In genomic region chr17:62724398-62725146, GRCh38 we compare ENCODE assay signal across 9 cellular contexts.
DNase-seq lines count a peak whose midpoint lies in the region; ATAC-seq and TF ChIP-seq lines count a peak whose summit lies in the region.
"Had no signal": no experiment of that assay in that cellular context is flagged by ENCODE, and none has a peak within 500 bp of the region (broad histone marks: within the 10 kb centered on the region; RNA-seq: fewer than 3 reads in every experiment).

No MANE protein-coding gene starts in this region.

- peaks cover 13% of the 10 kb centered on the region for H3K9me3 Mint-ChIP-seq in activated T-helper 1 cell treated with anti-CD3 and anti-CD28 coated beads, Interleukin-12 subunit alpha, Interleukin-12 subunit beta, Interleukin-2, Interleukin-4 antibody, amounts not matched to agents 30 ng/mL and 10 ng/mL and 1 ng/mL, durations not matched to agents 14 hours and 24 hours and 36 hours
- peaks cover 7% of the 10 kb centered on the region for H3K9me3 Mint-ChIP-seq in neural progenitor cell

- peaks cover 20% of the 10 kb centered on the region for H3K4me1 Mint-ChIP-seq in activated T-helper 1 cell treated with anti-CD3 and anti-CD28 coated beads, Interleukin-12 subunit alpha, Interleukin-12 subunit beta, Interleukin-2, Interleukin-4 antibody, amounts not matched to agents 30 ng/mL and 10 ng/mL and 1 ng/mL, durations not matched to agents 14 hours and 24 hours and 36 hours (ENCODE audit: low read depth)
- peaks cover 15% of the 10 kb centered on the region for H3K4me1 Mint-ChIP-seq in neural progenitor cell

- H4K20me1 ChIP-seq in neural progenitor cell (ENCODE audit: low read depth) = no peaks in the 10 kb centered on the region

- H3K4me1 ChIP-seq in neural progenitor cell (peaks cover 16% of the 10 kb centered on the region), body of pancreas (peaks cover 5% of the 10 kb centered on the region)

- H3K27ac ChIP-seq in neural progenitor cell (no peak overlapping the region), body of pancreas (no peak overlapping the region)

- H3K4me3 ChIP-seq in GM12875 (ENCODE audit: low read depth, low read length) = no peak overlapping the region
- no peak overlapping the region for H3K4me3 ChIP-seq in neural progenitor cell
- no peak overlapping the region for H3K4me3 ChIP-seq in body of pancreas

- H3K27ac Mint-ChIP-seq in activated T-helper 1 cell treated with anti-CD3 and anti-CD28 coated beads, Interleukin-12 subunit alpha, Interleukin-12 subunit beta, Interleukin-2, Interleukin-4 antibody, amounts not matched to agents 30 ng/mL and 10 ng/mL and 1 ng/mL, durations not matched to agents 14 hours and 24 hours and 36 hours = peak overlapping the region; percentile 85
- peak overlapping the region; percentile 60 for H3K27ac Mint-ChIP-seq in neural progenitor cell

- H3K9ac ChIP-seq in neural progenitor cell = no peak overlapping the region

- intact Hi-C loops in activated T-helper 1 cell treated with anti-CD3 and anti-CD28 coated beads, Interleukin-12 subunit alpha, Interleukin-12 subunit beta, Interleukin-2, Interleukin-4 antibody, amounts not matched to agents 30 ng/mL and 10 ng/mL and 1 ng/mL, durations not matched to agents 14 hours and 24 hours and 36 hours (cut with micrococcal nuclease) = loop anchor here (1.0 to 5.0 kb wide), 4 partner anchors 13 to 302 kb away; partner anchors contain the start of gene METTL2A
- intact Hi-C loops in body of pancreas (cut with DNase I) = no loop called here

- peak overlapping the region; percentile 69 for H2AFZ ChIP-seq in neural progenitor cell (replicated peaks)

- WGBS in body of pancreas, 2 donors = 46 to 54% methylated on average over 16 of the region's 16 CpGs

- no peak for TF ChIP-seq POLR2A in body of pancreas (IDR thresholded peaks at IDR 0.05)

- H3K36me3 Mint-ChIP-seq in activated T-helper 1 cell treated with anti-CD3 and anti-CD28 coated beads, Interleukin-12 subunit alpha, Interleukin-12 subunit beta, Interleukin-2, Interleukin-4 antibody, amounts not matched to agents 30 ng/mL and 10 ng/mL and 1 ng/mL, durations not matched to agents 14 hours and 24 hours and 36 hours (ENCODE audit: low read depth) = peaks cover 2% of the 10 kb centered on the region
- no peaks in the 10 kb centered on the region for H3K36me3 Mint-ChIP-seq in neural progenitor cell

- H3K36me3 ChIP-seq in neural progenitor cell (no peaks in the 10 kb centered on the region), body of pancreas (replicated peaks in 1 of 2; ENCODE audit: insufficient read depth in 1 of 2, low read depth in 2 of 2) (no peaks in the 10 kb centered on the region)

- peaks cover 85% of the 10 kb centered on the region for H3K27me3 Mint-ChIP-seq in activated T-helper 1 cell treated with anti-CD3 and anti-CD28 coated beads, Interleukin-12 subunit alpha, Interleukin-12 subunit beta, Interleukin-2, Interleukin-4 antibody, amounts not matched to agents 30 ng/mL and 10 ng/mL and 1 ng/mL, durations not matched to agents 14 hours and 24 hours and 36 hours (ENCODE audit: insufficient read depth)
- H3K27me3 Mint-ChIP-seq in neural progenitor cell (ENCODE audit: insufficient read depth, low read depth) = peaks cover 6% of the 10 kb centered on the region

- DNase-seq in NCI-H69 (lab: John Stamatoyannopoulos, UW) (peak; percentile 21), neural progenitor cell (ENCODE audit: low spot score) (no peak), body of pancreas (no peak), RKO (ENCODE audit: low spot score) (no peak), medulla oblongata (ENCODE audit: extremely low spot score) (no peak)
- DNase-seq in activated T-helper 1 cell treated with anti-CD3 and anti-CD28 coated beads, Interleukin-12 subunit alpha, Interleukin-12 subunit beta, Interleukin-2, Interleukin-4 antibody, amounts not matched to agents 30 ng/mL and 10 ng/mL and 1 ng/mL, durations not matched to agents 14 hours and 24 hours and 36 hours (ENCODE audit: low spot score) = peak; percentile 45

- H3K27me3 ChIP-seq in neural progenitor cell = no peaks in the 10 kb centered on the region
- H3K27me3 ChIP-seq in body of pancreas = no peaks in the 10 kb centered on the region

- H3K4me2 ChIP-seq in neural progenitor cell = peak overlapping the region; percentile 3

- no peaks in the 10 kb centered on the region for H3K79me2 ChIP-seq in neural progenitor cell (ENCODE audit: low read depth)

- H3K9me3 ChIP-seq in neural progenitor cell (ENCODE audit: low read depth) = no peaks in the 10 kb centered on the region
- H3K9me3 ChIP-seq in body of pancreas = no peaks in the 10 kb centered on the region

- peak; percentile 93 for ATAC-seq in HG02571 (IDR thresholded peaks at IDR 0.05; ENCODE audit: unreplicated experiment)
- no peak for ATAC-seq in body of pancreas
- ATAC-seq: HCT116 had no signal

- peak overlapping the region; percentile 23 for H3K4me3 Mint-ChIP-seq in activated T-helper 1 cell treated with anti-CD3 and anti-CD28 coated beads, Interleukin-12 subunit alpha, Interleukin-12 subunit beta, Interleukin-2, Interleukin-4 antibody, amounts not matched to agents 30 ng/mL and 10 ng/mL and 1 ng/mL, durations not matched to agents 14 hours and 24 hours and 36 hours
- H3K4me3 Mint-ChIP-seq in neural progenitor cell = peak overlapping the region; percentile 43

- peaks cover 14% of the 10 kb centered on the region for H3F3A ChIP-seq in neural progenitor cell (ENCODE audit: low read depth)

- TF ChIP-seq CTCF in GM12875 (IDR thresholded peaks at IDR 0.05; ENCODE audit: borderline replicate concordance, insufficient read depth, low read depth, low read length) (0 out of 2 replicates have a peak, but pooled peaks have one; percentile 7), neural progenitor cell (IDR thresholded peaks at IDR 0.05) (no peak), body of pancreas (IDR thresholded peaks at IDR 0.05) (no peak)

Comparison
In these comparisons a context has a peak if more than half of its experiments do, and no peak if none do; other contexts are left out.
1. DNase-seq: peak in NCI-H69 (single experiment) and activated T-helper 1 cell treated with anti-CD3 and anti-CD28 coated beads, Interleukin-12 subunit alpha, Interleukin-12 subunit beta, Interleukin-2, Interleukin-4 antibody, amounts not matched to agents 30 ng/mL and 10 ng/mL and 1 ng/mL, durations not matched to agents 14 hours and 24 hours and 36 hours (single experiment); none in neural progenitor cell (single experiment), body of pancreas (0 of 4), RKO (single experiment) and medulla oblongata (single experiment).